In the genomic region with DNA sequence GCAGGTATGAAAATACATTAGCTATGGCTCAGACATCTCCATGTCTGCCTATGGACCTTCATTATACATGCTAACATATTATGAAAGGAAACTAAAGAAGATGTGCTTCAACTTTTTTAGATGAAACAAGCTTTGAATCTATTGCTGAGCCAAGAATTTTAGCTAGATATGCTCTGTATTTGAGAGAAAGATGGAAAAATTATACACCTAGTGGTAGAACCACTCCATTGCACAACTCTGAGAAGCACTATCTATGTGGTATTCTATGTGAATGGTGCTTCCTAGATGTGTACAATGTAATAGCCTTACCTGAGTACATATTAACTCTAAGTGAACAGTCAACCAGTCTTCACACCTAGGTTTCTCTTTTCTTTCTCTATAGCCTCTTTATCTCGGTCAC, we compare ENCODE assay signal across 13 cellular contexts. TPM values are rescaled to one million over a fixed set of nuclear protein-coding genes. Genes with fewer than 3 reads are reported as not detected.
A peak's percentile ranks its signal among the peaks of the same experiment; 100 is the strongest.
DNase-seq lines count a peak whose midpoint lies in the region; ATAC-seq and TF ChIP-seq lines count a peak whose summit lies in the region.
"Had no signal": no experiment of that assay in that cellular context is flagged by ENCODE, and none has a peak within 500 bp of the region (broad histone marks: within the 10 kb centered on the region; RNA-seq: fewer than 3 reads in every experiment).

No MANE protein-coding gene starts in this region.

- H3K9me3 ChIP-seq in CD8-positive, alpha-beta T cell (ENCODE audit: low read length) = no peaks in the 10 kb centered on the region
- H3K9me3 ChIP-seq: body of pancreas, thoracic aorta had no signal

- H3K4me1 ChIP-seq in CD8-positive, alpha-beta T cell (ENCODE audit: insufficient read depth, low read length) = no peaks in the 10 kb centered on the region
- H3K4me1 ChIP-seq: body of pancreas had no signal

- H3K36me3 ChIP-seq in CD8-positive, alpha-beta T cell (ENCODE audit: insufficient read depth, low read length) = no peaks in the 10 kb centered on the region
- H3K36me3 ChIP-seq: thoracic aorta had no signal

- no peaks in the 10 kb centered on the region for H3K27me3 ChIP-seq in CD8-positive, alpha-beta T cell (ENCODE audit: insufficient read depth, low read length)
- H3K27me3 ChIP-seq: body of pancreas had no signal

- CTCF ChIA-PET in CD8-positive, alpha-beta T cell (lab: Charles Lee) = no interaction called here

- H3K4me3 ChIP-seq in epithelial cell of proximal tubule (ENCODE audit: low read depth, low read length) = no peak overlapping the region
- H3K4me3 ChIP-seq in CD8-positive, alpha-beta T cell (ENCODE audit: low read depth, low read length) = no peak overlapping the region
- H3K4me3 ChIP-seq: body of pancreas, thoracic aorta had no signal

- intact Hi-C loops in CD8-positive, alpha-beta T cell (cut with DNase I, micrococcal nuclease) = no loop called here

- DNase-seq in DMS53 (lab: John Stamatoyannopoulos, UW) = peak; percentile 51
- DNase-seq in epithelial cell of proximal tubule (ENCODE audit: low read depth) = no peak
- no peak for DNase-seq in activated gamma-delta T cell (lab: John Stamatoyannopoulos, UW)
- DNase-seq in NCI-H2227 treated with DMSO at 0.1 percent for 48 hours (lab: John Stamatoyannopoulos, UW) = no peak
- no peak for DNase-seq in NOMO-1 (lab: John Stamatoyannopoulos, UW; ENCODE audit: unreplicated experiment in 2 of 2)
- DNase-seq in CD8-positive, alpha-beta T cell = no peak
- DNase-seq: activated T-cell treated with anti-CD3 and anti-CD28 coated beads, Interleukin-2, amount 50 U/mL, for 24 hours; body of pancreas had no signal

- H3K4me1 Mint-ChIP-seq in CD8-positive, alpha-beta T cell (ENCODE audit: low read depth) = no peaks in the 10 kb centered on the region
- H3K4me1 Mint-ChIP-seq: memory B cell had no signal

- peak; percentile 21 for TF ChIP-seq CTCF in epithelial cell of proximal tubule (conservative IDR thresholded peaks at IDR 0.05; ENCODE audit: low read depth, low read length)
- no peak for TF ChIP-seq CTCF in CD8-positive, alpha-beta T cell (IDR thresholded peaks at IDR 0.05)

- ATAC-seq in GM19467 (IDR thresholded peaks at IDR 0.05; ENCODE audit: unreplicated experiment) (peak; percentile 74), HG03378 (IDR thresholded peaks at IDR 0.05; ENCODE audit: unreplicated experiment) (peak; percentile 65)
- no peak for ATAC-seq in CD8-positive, alpha-beta T cell
- ATAC-seq: body of pancreas had no signal

- no peak overlapping the region for H3K4me3 Mint-ChIP-seq in CD8-positive, alpha-beta T cell
- H3K4me3 Mint-ChIP-seq: activated T-cell treated with anti-CD3 and anti-CD28 coated beads, Interleukin-2, amount 50 U/mL, for 24 hours; memory B cell had no signal

- H3K27ac ChIP-seq in CD8-positive, alpha-beta T cell (ENCODE audit: low read depth, low read length) = no peak overlapping the region
- H3K27ac ChIP-seq: body of pancreas, thoracic aorta had no signal

- H3K27ac Mint-ChIP-seq in CD8-positive, alpha-beta T cell = no peak overlapping the region
- H3K27ac Mint-ChIP-seq: activated T-cell treated with anti-CD3 and anti-CD28 coated beads, Interleukin-2, amount 50 U/mL, for 24 hours; memory B cell had no signal

- H3K9me3 Mint-ChIP-seq in CD8-positive, alpha-beta T cell = no peaks in the 10 kb centered on the region
- H3K9me3 Mint-ChIP-seq: activated T-cell treated with anti-CD3 and anti-CD28 coated beads, Interleukin-2, amount 50 U/mL, for 24 hours; memory B cell had no signal

- no peaks in the 10 kb centered on the region for H3K36me3 Mint-ChIP-seq in CD8-positive, alpha-beta T cell
- H3K36me3 Mint-ChIP-seq: memory B cell had no signal

- peaks cover 2% of the 10 kb centered on the region for H3K27me3 Mint-ChIP-seq in CD8-positive, alpha-beta T cell (ENCODE audit: low read depth)

- POLR2A ChIA-PET in CD8-positive, alpha-beta T cell (lab: Charles Lee) = no interaction called here

RNA-seq across cellular contexts. Expression of gene EPYC, which starts 17.3 kb away (rescaled TPM):
- not detected in 2 replicates for total RNA-seq in epithelial cell of proximal tubule
- not detected for total RNA-seq in CD8-positive, alpha-beta T cell
- total RNA-seq: body of pancreas, endothelial cell of umbilical vein, thoracic aorta had no signal

RNA-seq across cellular contexts. Expression of gene CCER1, which starts 32.5 kb away (rescaled TPM):
- not detected in 2 replicates for total RNA-seq in epithelial cell of proximal tubule
- not detected for total RNA-seq in CD8-positive, alpha-beta T cell
- total RNA-seq: body of pancreas, endothelial cell of umbilical vein, thoracic aorta had no signal
